In genomic region chr2:165469417-165469816, GRCh38 we compare ENCODE assay signal across 8 cellular contexts. TPM values are rescaled to one million over a fixed set of nuclear protein-coding genes. Genes with fewer than 3 reads are reported as not detected.
DNase-seq lines count a peak whose midpoint lies in the region; ATAC-seq and TF ChIP-seq lines count a peak whose summit lies in the region.

Gene CSRNP3 (plus strand): TSS chr2:165469698. CDS start chr2:165595066, 125,368 bp downstream.

- ATAC-seq in body of pancreas: peak; percentile 100
- ATAC-seq in HG02798 (IDR thresholded peaks at IDR 0.05; ENCODE audit: poor library complexity, unreplicated experiment): no peak
- no peak for ATAC-seq in HG03469 (IDR thresholded peaks at IDR 0.05; ENCODE audit: unreplicated experiment)

- peak; percentile 65 for DNase-seq in BE2C
- peak; percentile 99 for DNase-seq in NCI-H1694 treated with DMSO at 0.1 percent for 48 hours (lab: John Stamatoyannopoulos, UW)
- DNase-seq in body of pancreas: peak; percentile 75 to 87 (median 80)
- DNase-seq in hippocampal formation (lab: John Stamatoyannopoulos, UW): peak; percentile 70 to 94
- peak; percentile 93 for DNase-seq in renal cortical epithelial cell (ENCODE audit: low read depth)
- no peak for DNase-seq in activated CD4-positive, alpha-beta T cell treated with anti-CD3 and anti-CD28 coated beads, Interleukin-2, amount 50 U/mL, for 1 hour

- H3K27me3 ChIP-seq in BE2C: no peaks in the 10 kb centered on the region
- no peaks in the 10 kb centered on the region for H3K27me3 ChIP-seq in body of pancreas

- WGBS in body of pancreas, 2 donors: 5 to 10% methylated on average over 8 of the region's 8 CpGs

- H3K36me3 ChIP-seq in BE2C: no peaks in the 10 kb centered on the region
- H3K36me3 ChIP-seq in body of pancreas (replicated peaks in 1 of 2; ENCODE audit: insufficient read depth in 1 of 2, low read depth in 2 of 2): no peaks in the 10 kb centered on the region

- H3K27ac ChIP-seq in body of pancreas: peak within 1 kb of the TSS in 2 of 4 donors; percentile 20 to 53

- TF ChIP-seq POLR2A in body of pancreas (IDR thresholded peaks at IDR 0.05): peak in 2 of 3 donors; percentile 34 to 54

- H3K4me1 ChIP-seq in BE2C (0 out of 2 replicates have a peak, but pooled peaks cover under 1% of the 10 kb centered on the region), body of pancreas (no peaks in the 10 kb centered on the region)

- no peak for TF ChIP-seq CTCF in BE2C (IDR thresholded peaks at IDR 0.05; ENCODE audit: low read depth, low read length)
- peak in 1 of 7 experiments; percentile 17 for TF ChIP-seq CTCF in body of pancreas (IDR thresholded peaks at IDR 0.05)

- intact Hi-C loops in body of pancreas (cut with DNase I): no loop called here

- H3K9me3 ChIP-seq in BE2C (no peaks in the 10 kb centered on the region), body of pancreas (no peaks in the 10 kb centered on the region)

- peak within 1 kb of the TSS; percentile 67 for H3K4me3 ChIP-seq in BE2C (ENCODE audit: low read depth, low read length)
- peak within 1 kb of the TSS in 1 of 2 donors; percentile 46 for H3K4me3 ChIP-seq in body of pancreas

RNA-seq across cellular contexts. Expression of gene CSRNP3, which starts in this region (rescaled TPM):
- polyA plus RNA-seq in BE2C (2012; ENCODE audit: insufficient read depth, insufficient read length, low read depth): 9.4 TPM
- total RNA-seq in body of pancreas (1 to 10 TPM; 2.3 to 5.9 TPM), renal cortical epithelial cell (0.87 and 4.2 TPM in 2 replicates)
